In genomic region chr7:140625908-140626868, GRCh38 we compare ENCODE assay signal across 1 cellular context.
TF ChIP-seq lines count a peak whose summit lies in the region.

No MANE protein-coding gene starts in this region.

TF ChIP-seq in IMR-90, 13 proteins besides CTCF, POLR2A, EP300 and RAD21 (continued from another document):
- TF ChIP-seq ELK1 (IDR thresholded peaks at IDR 0.05; ENCODE audit: borderline replicate concordance, low read depth, low read length) (no peak), MXI1 (IDR thresholded peaks at IDR 0.05; ENCODE audit: borderline replicate concordance, low read depth, low read length) (no peak; the same call in 1 of the 2 replicates), BHLHE40 (IDR thresholded peaks at IDR 0.05; ENCODE audit: low read depth, low read length) (peak; percentile 98), RFX5 (IDR thresholded peaks at IDR 0.05; ENCODE audit: low read depth, low read length) (no peak), NFE2L2 (IDR thresholded peaks at IDR 0.05; ENCODE audit: low read depth, low read length) (0 out of 2 replicates have a peak, but pooled peaks have one; percentile 8), SMC3 (IDR thresholded peaks at IDR 0.05; ENCODE audit: low read depth, low read length) (no peak), MAZ (IDR thresholded peaks at IDR 0.05; ENCODE audit: borderline replicate concordance, low read depth, low read length) (peak; percentile 67; the same call in 1 of the 2 replicates), FOS (IDR thresholded peaks at IDR 0.05; ENCODE audit: low read depth, low read length) (no peak; the same call in 1 of the 2 replicates), MAFK (IDR thresholded peaks at IDR 0.05; ENCODE audit: low read depth, low read length) (no peak), RCOR1 (IDR thresholded peaks at IDR 0.05; ENCODE audit: insufficient replicate concordance, low read length) (peak; percentile 35), CHD1 (IDR thresholded peaks at IDR 0.05; ENCODE audit: low read depth, low read length) (no peak), CEBPB (IDR thresholded peaks at IDR 0.05; ENCODE audit: low read depth, low read length) (no peak)
